8 cellular contexts compared by ENCODE assay signal in genomic region chr9:129962889-129963703, GRCh38.
A peak's percentile ranks its signal among the peaks of the same experiment; 100 is the strongest.
DNase-seq lines count a peak whose midpoint lies in the region; ATAC-seq and TF ChIP-seq lines count a peak whose summit lies in the region.

No MANE protein-coding gene starts in this region.

- H3K4me3 ChIP-seq in astrocyte of the spinal cord (ENCODE audit: low read depth, low read length) (peak overlapping the region; percentile 30), iPS-20b (ENCODE audit: low read length) (peak overlapping the region; percentile 46)

- peaks cover 35% of the 10 kb centered on the region for H3K4me1 ChIP-seq in iPS-20b (ENCODE audit: insufficient read depth, low read length)

- TF ChIP-seq CTCF in astrocyte of the spinal cord (IDR thresholded peaks at IDR 0.05; ENCODE audit: low read depth, low read length) = no peak

- no peaks in the 10 kb centered on the region for H3K9me3 ChIP-seq in iPS-20b (ENCODE audit: insufficient read depth, low read depth, low read length)

- peak; percentile 64 for DNase-seq in SW480 (ENCODE audit: low spot score)
- peak; percentile 59 for DNase-seq in astrocyte of the spinal cord (ENCODE audit: low read depth, low spot score)
- peak; percentile 74 for DNase-seq in stimulated activated CD4-positive, alpha-beta T cell treated with anti-CD3 and anti-CD28 coated beads, Interleukin-15, amount 100 ng/mL, for 24 hours
- no peak for DNase-seq in RKO (ENCODE audit: low spot score)
- DNase-seq in HUDEP-2 (lab: John Stamatoyannopoulos, UW; ENCODE audit: unreplicated experiment in 76 of 76) = no peak

- H3K27ac ChIP-seq in iPS-20b (ENCODE audit: low read length) = peak overlapping the region; percentile 82

- ATAC-seq in GM19035 (IDR thresholded peaks at IDR 0.05; ENCODE audit: unreplicated experiment) (peak; percentile 80), HG03135 (IDR thresholded peaks at IDR 0.05; ENCODE audit: unreplicated experiment) (peak; percentile 84)

- in situ Hi-C loops in astrocyte of the spinal cord (cut with HindIII; ENCODE audit: low sequenced_read_pairs) = no loop called here

- H3K36me3 ChIP-seq in iPS-20b (ENCODE audit: insufficient read depth, low read depth, low read length) = no peaks in the 10 kb centered on the region

- H3K9ac ChIP-seq in iPS-20b (ENCODE audit: low read depth, low read length) = peak overlapping the region; percentile 77; the same call in 1 of the 2 replicates

- H3K27me3 ChIP-seq in iPS-20b (ENCODE audit: insufficient read depth, low read length) = no peaks in the 10 kb centered on the region

Comparison
In these comparisons a context has a peak if more than half of its experiments do, and no peak if none do; other contexts are left out.
1. DNase-seq: peak in SW480 (single experiment), astrocyte of the spinal cord (single experiment) and stimulated activated CD4-positive, alpha-beta T cell treated with anti-CD3 and anti-CD28 coated beads, Interleukin-15, amount 100 ng/mL, for 24 hours (single experiment); none in RKO (single experiment) and HUDEP-2 (0 of 76).